ENCODE assay signal across 8 cellular contexts in the genomic region with DNA sequence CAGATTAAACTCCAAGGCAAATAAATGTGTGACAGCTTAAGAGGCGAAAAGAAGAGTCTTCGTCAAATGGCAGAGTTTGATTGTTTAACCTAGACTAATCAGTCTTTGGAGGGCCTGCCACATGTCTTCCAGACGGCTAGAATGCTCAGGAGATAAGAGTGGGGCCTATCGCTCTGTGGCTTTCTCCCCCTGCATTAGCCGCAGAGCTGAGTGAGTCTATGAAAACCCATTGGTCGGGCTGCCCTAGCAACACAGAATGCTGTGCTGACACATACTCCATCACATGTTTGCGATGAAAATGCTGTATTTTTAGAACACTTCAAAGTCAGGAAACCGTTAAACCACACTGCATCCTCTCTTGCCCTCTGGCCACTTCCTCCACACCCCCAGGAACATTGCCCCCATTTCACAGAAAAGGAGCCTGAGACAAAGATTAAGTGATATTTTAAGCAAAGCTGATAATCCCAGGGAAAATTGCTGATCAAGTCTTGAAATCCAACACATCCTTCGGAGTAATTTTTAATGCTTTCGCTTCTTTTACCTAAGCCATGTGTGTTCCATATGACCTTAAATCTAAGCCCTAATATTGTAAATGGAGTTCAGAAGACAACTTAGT.
DNase-seq lines count a peak whose midpoint lies in the region; ATAC-seq and TF ChIP-seq lines count a peak whose summit lies in the region.

No MANE protein-coding gene starts in this region.

- no peaks in the 10 kb centered on the region for H3K36me3 ChIP-seq in SK-N-SH (replicated peaks in 1 of 2; ENCODE audit: control insufficient read depth in 1 of 2, insufficient read depth in 2 of 2, low read length in 1 of 2)

- H3K4me1 Mint-ChIP-seq in T-helper 2 cell treated with Interferon-gamma antibody and Interleukin-4, amounts not matched to agents 5 μg/mL and 100 μg/mL, for 36 hours (ENCODE audit: low read depth), result peaks cover 92% of the 10 kb centered on the region
- H3K4me1 Mint-ChIP-seq in mesothelial cell of epicardium, result peaks cover 27% of the 10 kb centered on the region

- TF ChIP-seq EP300 in SK-N-SH (IDR thresholded peaks at IDR 0.05; ENCODE audit: borderline replicate concordance in 1 of 2, low read depth in 1 of 2, low read length in 1 of 2), result no peak

- no peaks in the 10 kb centered on the region for H3K27me3 ChIP-seq in SK-N-SH (ENCODE audit: insufficient read depth)

- H3F3A ChIP-seq in SK-N-SH (replicated peaks; ENCODE audit: insufficient read depth), result no peaks in the 10 kb centered on the region

- CTCF ChIA-PET in SK-N-SH (lab: Yijun Ruan, JAX), result no interaction called here

- WGBS in SK-N-SH (ENCODE audit: low lambda C conversion rate), result 35% methylated on average over 10 of the region's 10 CpGs

- H3K27ac ChIP-seq in SK-N-SH (ENCODE audit: low read depth in 2 of 2, low read length in 1 of 2) (no peak overlapping the region), temporal lobe (ENCODE audit: low read depth, low read length) (peak overlapping the region; percentile 74)

- H3K79me2 ChIP-seq in SK-N-SH (ENCODE audit: insufficient read depth), result no peaks in the 10 kb centered on the region

- no peaks in the 10 kb centered on the region for H3K27me3 Mint-ChIP-seq in T-helper 2 cell treated with Interferon-gamma antibody and Interleukin-4, amounts not matched to agents 5 μg/mL and 100 μg/mL, for 36 hours (ENCODE audit: low read depth)
- peaks cover 34% of the 10 kb centered on the region for H3K27me3 Mint-ChIP-seq in mesothelial cell of epicardium (ENCODE audit: low read depth)

- ATAC-seq in SK-N-SH treated with all-trans-retinoic acid at 6 μM for 48 hours (no peak), HG03175 (IDR thresholded peaks at IDR 0.05; ENCODE audit: unreplicated experiment) (peak; percentile 89)

- peaks cover 0 to 2% of the 10 kb centered on the region in 2 experiments; a peak in 1 of 4 replicates for H3K4me1 ChIP-seq in SK-N-SH (ENCODE audit: control insufficient read depth in 1 of 2, insufficient read depth in 2 of 2, low read depth in 1 of 2, low read length in 1 of 2)

- no peaks in the 10 kb centered on the region for H3K9me3 ChIP-seq in SK-N-SH

- H3K36me3 Mint-ChIP-seq in T-helper 2 cell treated with Interferon-gamma antibody and Interleukin-4, amounts not matched to agents 5 μg/mL and 100 μg/mL, for 36 hours (ENCODE audit: low read depth), result peaks cover 88% of the 10 kb centered on the region
- peaks cover 2% of the 10 kb centered on the region for H3K36me3 Mint-ChIP-seq in mesothelial cell of epicardium

- no peak overlapping the region for H2AFZ ChIP-seq in SK-N-SH (ENCODE audit: low read depth)

- H3K9ac ChIP-seq in SK-N-SH, result no peak overlapping the region

- no peak for TF ChIP-seq RAD21 in SK-N-SH (IDR thresholded peaks at IDR 0.05; ENCODE audit: low read length)

- no peaks in the 10 kb centered on the region for H3K9me2 ChIP-seq in SK-N-SH

- no peaks in the 10 kb centered on the region for H4K20me1 ChIP-seq in SK-N-SH (ENCODE audit: insufficient read depth)

- POLR2A ChIA-PET in SK-N-SH (lab: Yijun Ruan, JAX), result no interaction called here

- H3K4me3 ChIP-seq in SK-N-SH (ENCODE audit: low read depth in 2 of 2, low read length in 1 of 2) (no peak overlapping the region), astrocyte of the spinal cord (ENCODE audit: low read depth, low read length) (no peak overlapping the region)

- H3K27ac Mint-ChIP-seq in T-helper 2 cell treated with Interferon-gamma antibody and Interleukin-4, amounts not matched to agents 5 μg/mL and 100 μg/mL, for 36 hours, result peak overlapping the region; percentile 92
- H3K27ac Mint-ChIP-seq in mesothelial cell of epicardium, result peak overlapping the region; percentile 83

- no peak overlapping the region for H3K4me3 Mint-ChIP-seq in T-helper 2 cell treated with Interferon-gamma antibody and Interleukin-4, amounts not matched to agents 5 μg/mL and 100 μg/mL, for 36 hours
- no peak overlapping the region for H3K4me3 Mint-ChIP-seq in mesothelial cell of epicardium

- no peak overlapping the region for H3K4me2 ChIP-seq in SK-N-SH

- H3K9me3 Mint-ChIP-seq in T-helper 2 cell treated with Interferon-gamma antibody and Interleukin-4, amounts not matched to agents 5 μg/mL and 100 μg/mL, for 36 hours, result no peaks in the 10 kb centered on the region
- no peaks in the 10 kb centered on the region for H3K9me3 Mint-ChIP-seq in mesothelial cell of epicardium

- in situ Hi-C loops in astrocyte of the spinal cord (cut with HindIII; ENCODE audit: low sequenced_read_pairs), result no loop called here

- DNase-seq in SK-N-SH (peak; percentile 21), astrocyte of the spinal cord (ENCODE audit: low read depth, low spot score) (peak; percentile 69), mesothelial cell of epicardium (ENCODE audit: low spot score in 2 of 2, unreplicated experiment in 2 of 2) (no peak), NCI-H1417 treated with DMSO at 0.1 percent for 48 hours (lab: John Stamatoyannopoulos, UW) (no peak)
- DNase-seq in T-helper 2 cell treated with Interferon-gamma antibody and Interleukin-4, amounts not matched to agents 5 μg/mL and 100 μg/mL, for 36 hours (ENCODE audit: low spot score), result peak; percentile 93

- TF ChIP-seq CTCF in SK-N-SH (IDR thresholded peaks at IDR 0.05) (no peak), astrocyte of the spinal cord (IDR thresholded peaks at IDR 0.05; ENCODE audit: low read depth, low read length) (no peak), mesothelial cell of epicardium (IDR thresholded peaks at IDR 0.05; ENCODE audit: unreplicated experiment) (no peak)

TF ChIP-seq in SK-N-SH, 30 proteins besides CTCF, POLR2A, EP300 and RAD21:
- TF ChIP-seq RCOR1 (IDR thresholded peaks at IDR 0.05; ENCODE audit: low read length) (no peak), FOXJ3 (CRISPR knock-in tag; IDR thresholded peaks at IDR 0.05) (no peak), RFX5 (IDR thresholded peaks at IDR 0.05; ENCODE audit: low read length) (peak; percentile 56; the same call in 1 of the 2 replicates), MAX (IDR thresholded peaks at IDR 0.05; ENCODE audit: low read depth) (no peak), SMC3 (IDR thresholded peaks at IDR 0.05; ENCODE audit: low read depth, low read length) (no peak)
- TF ChIP-seq, protein P1, sequence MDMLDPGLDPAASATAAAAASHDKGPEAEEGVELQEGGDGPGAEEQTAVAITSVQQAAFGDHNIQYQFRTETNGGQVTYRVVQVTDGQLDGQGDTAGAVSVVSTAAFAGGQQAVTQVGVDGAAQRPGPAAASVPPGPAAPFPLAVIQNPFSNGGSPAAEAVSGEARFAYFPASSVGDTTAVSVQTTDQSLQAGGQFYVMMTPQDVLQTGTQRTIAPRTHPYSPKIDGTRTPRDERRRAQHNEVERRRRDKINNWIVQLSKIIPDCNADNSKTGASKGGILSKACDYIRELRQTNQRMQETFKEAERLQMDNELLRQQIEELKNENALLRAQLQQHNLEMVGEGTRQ (IDR thresholded peaks at IDR 0.05; ENCODE audit: borderline replicate concordance, low read depth, low read length), result no peak

TF ChIP-seq in SK-N-SH treated with all-trans-retinoic acid at 6 μM for 48 hours, 23 proteins besides CTCF, POLR2A, EP300 and RAD21:
- TF ChIP-seq TCF4 (CRISPR knock-in tag; IDR thresholded peaks at IDR 0.05; ENCODE audit: borderline replicate concordance) (no peak), ESRRG (CRISPR knock-in tag; IDR thresholded peaks at IDR 0.05) (no peak), ZNF70 (CRISPR knock-in tag; IDR thresholded peaks at IDR 0.05) (no peak), TSHZ2 (CRISPR knock-in tag; IDR thresholded peaks at IDR 0.05) (no peak), SNAI2 (CRISPR knock-in tag; IDR thresholded peaks at IDR 0.05) (no peak)

Comparison
In these comparisons a context has a peak if more than half of its experiments do, and no peak if none do; other contexts are left out.
1. DNase-seq: peak in SK-N-SH (single experiment), T-helper 2 cell treated with Interferon-gamma antibody and Interleukin-4, amounts not matched to agents 5 μg/mL and 100 μg/mL, for 36 hours (single experiment) and astrocyte of the spinal cord (single experiment); none in mesothelial cell of epicardium (0 of 2) and NCI-H1417 treated with DMSO at 0.1 percent for 48 hours (single experiment).